35 cellular contexts compared by ENCODE assay signal in the genomic region with DNA sequence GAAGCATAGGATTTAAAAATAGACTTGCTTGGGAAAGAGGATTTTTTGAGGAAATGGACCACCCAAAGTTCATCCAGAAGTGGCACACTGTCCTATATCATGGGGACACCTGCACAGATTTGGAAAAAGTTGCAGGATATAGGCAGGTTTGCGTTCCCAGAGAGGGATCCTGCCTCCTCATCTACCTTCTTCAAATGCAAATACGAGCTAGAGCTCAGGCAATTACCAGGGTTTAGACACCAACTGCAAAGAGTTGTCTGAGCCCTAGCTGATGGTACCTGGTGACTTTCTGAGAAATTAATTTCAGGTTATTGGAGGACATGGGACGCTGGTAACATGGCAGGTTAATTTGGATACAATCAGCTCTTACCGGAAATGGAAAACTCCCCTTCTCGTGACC.
DNase-seq lines count a peak whose midpoint lies in the region; ATAC-seq and TF ChIP-seq lines count a peak whose summit lies in the region.
"Had no signal": no experiment of that assay in that cellular context is flagged by ENCODE, and none has a peak within 500 bp of the region (broad histone marks: within the 10 kb centered on the region; RNA-seq: fewer than 3 reads in every experiment).

No MANE protein-coding gene starts in this region.

- H3K4me3 Mint-ChIP-seq in GM23338 = no peak overlapping the region
- no peak overlapping the region for H3K4me3 Mint-ChIP-seq in WTC11
- no peak overlapping the region for H3K4me3 Mint-ChIP-seq in neural progenitor cell
- H3K4me3 Mint-ChIP-seq in nephron progenitor cell = no peak overlapping the region
- H3K4me3 Mint-ChIP-seq in activated T-helper 1 cell treated with anti-CD3 and anti-CD28 coated beads, Interleukin-12 subunit alpha, Interleukin-12 subunit beta, Interleukin-2, Interleukin-4 antibody, amounts not matched to agents 30 ng/mL and 10 ng/mL and 1 ng/mL, durations not matched to agents 14 hours and 24 hours and 36 hours = no peak overlapping the region
- H3K4me3 Mint-ChIP-seq: B cell; CD14-positive monocyte; CD4-positive, alpha-beta memory T cell; CD4-positive, alpha-beta T cell; CD4-positive, CD25-positive, alpha-beta regulatory T cell; CD8-positive, alpha-beta memory T cell; CD8-positive, alpha-beta T cell had no signal

- H3K4me3 ChIP-seq in GM23338 (no peak overlapping the region), PC-9 (no peak overlapping the region), neural progenitor cell (no peak overlapping the region)
- H3K4me3 ChIP-seq: A549; BLaER1; BLaER1 treated with 17β-estradiol and CSF1 and Interleukin-3, amounts not matched to agents 10 nM and 100 nM had no signal

- BruUV-seq in PC-9 (replicated peaks; lab: Mats Ljungman, UMichigan) = no TSS peak

- H3K9me3 Mint-ChIP-seq in GM23338 = no peaks in the 10 kb centered on the region
- no peaks in the 10 kb centered on the region for H3K9me3 Mint-ChIP-seq in WTC11
- no peaks in the 10 kb centered on the region for H3K9me3 Mint-ChIP-seq in neural progenitor cell
- no peaks in the 10 kb centered on the region for H3K9me3 Mint-ChIP-seq in nephron progenitor cell
- no peaks in the 10 kb centered on the region for H3K9me3 Mint-ChIP-seq in activated T-helper 1 cell treated with anti-CD3 and anti-CD28 coated beads, Interleukin-12 subunit alpha, Interleukin-12 subunit beta, Interleukin-2, Interleukin-4 antibody, amounts not matched to agents 30 ng/mL and 10 ng/mL and 1 ng/mL, durations not matched to agents 14 hours and 24 hours and 36 hours
- H3K9me3 Mint-ChIP-seq: CD14-positive monocyte; CD4-positive, alpha-beta memory T cell; CD4-positive, alpha-beta T cell; CD8-positive, alpha-beta memory T cell; CD8-positive, alpha-beta T cell had no signal

- H2AFZ ChIP-seq in GM23338 = no peak overlapping the region
- H2AFZ ChIP-seq in PC-9 = peak overlapping the region; percentile 26; the same call in 1 of the 2 replicates
- peak overlapping the region; percentile 60 for H2AFZ ChIP-seq in neural progenitor cell (replicated peaks)

- TF ChIP-seq CTCF in GM23338 (conservative IDR thresholded peaks at IDR 0.05; ENCODE audit: low read depth in 2 of 2) = no peak
- TF ChIP-seq CTCF in PC-9 (conservative IDR thresholded peaks at IDR 0.05) = no peak
- no peak for TF ChIP-seq CTCF in WTC11 (IDR thresholded peaks at IDR 0.05)
- TF ChIP-seq CTCF in neural progenitor cell (IDR thresholded peaks at IDR 0.05) = no peak
- no peak for TF ChIP-seq CTCF in GM10248 (IDR thresholded peaks at IDR 0.05; ENCODE audit: control extremely low read depth, extremely low read depth, low read depth, missing control alignments)
- TF ChIP-seq CTCF in nephron progenitor cell (IDR thresholded peaks at IDR 0.05) = no peak

- ATAC-seq in GM23338 (peak; percentile 66), WTC11 (peak; percentile 58)
- ATAC-seq: A549; CD8-positive, alpha-beta T cell had no signal

- 0 out of 2 replicates have a peak, but pooled peaks cover 4% of the 10 kb centered on the region for H4K20me1 ChIP-seq in GM23338 (replicated peaks; ENCODE audit: insufficient read depth)
- H4K20me1 ChIP-seq in PC-9 (ENCODE audit: insufficient read depth) = no peaks in the 10 kb centered on the region
- no peaks in the 10 kb centered on the region for H4K20me1 ChIP-seq in neural progenitor cell (ENCODE audit: low read depth)
- H4K20me1 ChIP-seq: BLaER1; BLaER1 treated with 17β-estradiol and CSF1 and Interleukin-3, amounts not matched to agents 10 nM and 100 nM had no signal

- H3K9me2 ChIP-seq in GM23338 (ENCODE audit: insufficient read depth) (no peaks in the 10 kb centered on the region), PC-9 (ENCODE audit: insufficient read depth) (no peaks in the 10 kb centered on the region)

- peaks cover 23% of the 10 kb centered on the region for H3K27me3 Mint-ChIP-seq in GM23338 (ENCODE audit: insufficient read depth, low read depth, poor library complexity)
- peaks cover 86% of the 10 kb centered on the region for H3K27me3 Mint-ChIP-seq in WTC11 (ENCODE audit: low read depth)
- H3K27me3 Mint-ChIP-seq in neural progenitor cell (ENCODE audit: insufficient read depth, low read depth) = no peaks in the 10 kb centered on the region
- H3K27me3 Mint-ChIP-seq in nephron progenitor cell (ENCODE audit: low read depth, poor library complexity) = no peaks in the 10 kb centered on the region
- H3K27me3 Mint-ChIP-seq in activated T-helper 1 cell treated with anti-CD3 and anti-CD28 coated beads, Interleukin-12 subunit alpha, Interleukin-12 subunit beta, Interleukin-2, Interleukin-4 antibody, amounts not matched to agents 30 ng/mL and 10 ng/mL and 1 ng/mL, durations not matched to agents 14 hours and 24 hours and 36 hours (ENCODE audit: insufficient read depth) = no peaks in the 10 kb centered on the region
- H3K27me3 Mint-ChIP-seq: B cell; CD4-positive, alpha-beta memory T cell; CD4-positive, alpha-beta T cell; CD4-positive, CD25-positive, alpha-beta regulatory T cell; CD8-positive, alpha-beta memory T cell had no signal

- H3K27ac ChIP-seq in GM23338 (ENCODE audit: low read depth) (no peak overlapping the region), PC-9 (no peak overlapping the region), neural progenitor cell (no peak overlapping the region)
- H3K27ac ChIP-seq: 22Rv1; A549; BLaER1; BLaER1 treated with 17β-estradiol and CSF1 and Interleukin-3, amounts not matched to agents 10 nM and 100 nM; C4-2B had no signal

- H3K27ac Mint-ChIP-seq in GM23338 = no peak overlapping the region
- no peak overlapping the region for H3K27ac Mint-ChIP-seq in WTC11
- no peak overlapping the region for H3K27ac Mint-ChIP-seq in neural progenitor cell
- H3K27ac Mint-ChIP-seq in nephron progenitor cell = no peak overlapping the region
- no peak overlapping the region for H3K27ac Mint-ChIP-seq in activated T-helper 1 cell treated with anti-CD3 and anti-CD28 coated beads, Interleukin-12 subunit alpha, Interleukin-12 subunit beta, Interleukin-2, Interleukin-4 antibody, amounts not matched to agents 30 ng/mL and 10 ng/mL and 1 ng/mL, durations not matched to agents 14 hours and 24 hours and 36 hours
- H3K27ac Mint-ChIP-seq: B cell; CD14-positive monocyte; CD4-positive, alpha-beta memory T cell; CD4-positive, alpha-beta T cell; CD4-positive, CD25-positive, alpha-beta regulatory T cell; CD8-positive, alpha-beta memory T cell; CD8-positive, alpha-beta T cell had no signal

- H3K27me3 ChIP-seq in GM23338 (ENCODE audit: insufficient read depth) (peaks cover 43% of the 10 kb centered on the region), PC-9 (ENCODE audit: insufficient read depth, low read depth) (no peaks in the 10 kb centered on the region), neural progenitor cell (no peaks in the 10 kb centered on the region)
- H3K27me3 ChIP-seq: BE2C; BLaER1; BLaER1 treated with 17β-estradiol and CSF1 and Interleukin-3, amounts not matched to agents 10 nM and 100 nM had no signal

- H3K4me1 ChIP-seq in GM23338 (ENCODE audit: insufficient read depth) (peaks cover 17% of the 10 kb centered on the region), PC-9 (replicated peaks; ENCODE audit: insufficient read depth) (no peaks in the 10 kb centered on the region), neural progenitor cell (peaks cover 4% of the 10 kb centered on the region)
- H3K4me1 ChIP-seq: A549; BE2C; BLaER1; BLaER1 treated with 17β-estradiol and CSF1 and Interleukin-3, amounts not matched to agents 10 nM and 100 nM; Caco-2 had no signal

- no peaks in the 10 kb centered on the region for H3K36me3 ChIP-seq in GM23338 (ENCODE audit: insufficient read depth)
- H3K36me3 ChIP-seq in PC-9 (ENCODE audit: low read depth) = no peaks in the 10 kb centered on the region
- no peaks in the 10 kb centered on the region for H3K36me3 ChIP-seq in neural progenitor cell
- H3K36me3 ChIP-seq: BE2C; BLaER1; BLaER1 treated with 17β-estradiol and CSF1 and Interleukin-3, amounts not matched to agents 10 nM and 100 nM had no signal

- CTCF ChIA-PET in PC-9 (lab: Charles Lee) (no interaction called here), WTC11 (lab: Charles Lee) (interaction anchor here (0.9 to 1.0 kb wide), 2 partner anchors 286 to 1226 kb away, joined by 3 read pairs; no protein-coding TSS in a partner anchor), GM10248 (lab: Yijun Ruan, JAX) (interaction anchor here (1.3 to 1.7 kb wide), 2 partner anchors 9 kb away, joined by 3 to 7 read pairs; no protein-coding TSS in a partner anchor)

- H3K36me3 Mint-ChIP-seq in GM23338 (ENCODE audit: low read depth) (no peaks in the 10 kb centered on the region), WTC11 (no peaks in the 10 kb centered on the region), neural progenitor cell (no peaks in the 10 kb centered on the region), nephron progenitor cell (ENCODE audit: low read depth) (no peaks in the 10 kb centered on the region)
- no peaks in the 10 kb centered on the region for H3K36me3 Mint-ChIP-seq in activated T-helper 1 cell treated with anti-CD3 and anti-CD28 coated beads, Interleukin-12 subunit alpha, Interleukin-12 subunit beta, Interleukin-2, Interleukin-4 antibody, amounts not matched to agents 30 ng/mL and 10 ng/mL and 1 ng/mL, durations not matched to agents 14 hours and 24 hours and 36 hours (ENCODE audit: low read depth)
- H3K36me3 Mint-ChIP-seq: CD14-positive monocyte; CD4-positive, alpha-beta memory T cell; CD4-positive, CD25-positive, alpha-beta regulatory T cell; CD8-positive, alpha-beta memory T cell; CD8-positive, alpha-beta T cell had no signal

- no peak overlapping the region for H3K9ac ChIP-seq in neural progenitor cell
- H3K9ac ChIP-seq: BLaER1; BLaER1 treated with 17β-estradiol and CSF1 and Interleukin-3, amounts not matched to agents 10 nM and 100 nM had no signal

- H3K79me2 ChIP-seq in GM23338 (replicated peaks; ENCODE audit: insufficient read depth) = no peaks in the 10 kb centered on the region
- no peaks in the 10 kb centered on the region for H3K79me2 ChIP-seq in PC-9 (ENCODE audit: low read depth)
- no peaks in the 10 kb centered on the region for H3K79me2 ChIP-seq in neural progenitor cell (ENCODE audit: low read depth)

- intact Hi-C loops in PC-9 (cut with micrococcal nuclease; ENCODE audit: unreplicated experiment) = loop anchor here (10.0 kb wide), 1 partner anchor 1054 kb away; no protein-coding TSS in a partner anchor
- intact Hi-C loops in activated T-helper 1 cell treated with anti-CD3 and anti-CD28 coated beads, Interleukin-12 subunit alpha, Interleukin-12 subunit beta, Interleukin-2, Interleukin-4 antibody, amounts not matched to agents 30 ng/mL and 10 ng/mL and 1 ng/mL, durations not matched to agents 14 hours and 24 hours and 36 hours (cut with micrococcal nuclease) = loop anchor here (10.0 kb wide), 1 partner anchor 596 kb away; no protein-coding TSS in a partner anchor

- peaks cover 32% of the 10 kb centered on the region for H3K4me1 Mint-ChIP-seq in GM23338
- peaks cover 25% of the 10 kb centered on the region for H3K4me1 Mint-ChIP-seq in WTC11
- H3K4me1 Mint-ChIP-seq in neural progenitor cell = no peaks in the 10 kb centered on the region
- peaks cover under 1% of the 10 kb centered on the region for H3K4me1 Mint-ChIP-seq in nephron progenitor cell
- H3K4me1 Mint-ChIP-seq in activated T-helper 1 cell treated with anti-CD3 and anti-CD28 coated beads, Interleukin-12 subunit alpha, Interleukin-12 subunit beta, Interleukin-2, Interleukin-4 antibody, amounts not matched to agents 30 ng/mL and 10 ng/mL and 1 ng/mL, durations not matched to agents 14 hours and 24 hours and 36 hours (ENCODE audit: low read depth) = no peaks in the 10 kb centered on the region
- H3K4me1 Mint-ChIP-seq: B cell; CD14-positive monocyte; CD4-positive, alpha-beta memory T cell; CD4-positive, CD25-positive, alpha-beta regulatory T cell had no signal

- DNase-seq in GM23338 (ENCODE audit: low spot score) (peak; percentile 14), PC-9 (no peak), WTC11 (ENCODE audit: low spot score) (no peak), neural progenitor cell (ENCODE audit: low spot score) (no peak), GM10248 (ENCODE audit: extremely low spot score) (no peak), nephron progenitor cell (no peak), NCI-H1417 (lab: John Stamatoyannopoulos, UW) (no peak)
- no peak for DNase-seq in activated T-helper 1 cell treated with anti-CD3 and anti-CD28 coated beads, Interleukin-12 subunit alpha, Interleukin-12 subunit beta, Interleukin-2, Interleukin-4 antibody, amounts not matched to agents 30 ng/mL and 10 ng/mL and 1 ng/mL, durations not matched to agents 14 hours and 24 hours and 36 hours (ENCODE audit: low spot score)
- DNase-seq: 8988T; ACHN; AML-193; BE2C; C1 segment of cervical spinal cord; Caco-2; Calu3; CD4-positive, alpha-beta memory T cell; CD4-positive, alpha-beta T cell; CD4-positive, CD25-positive, alpha-beta regulatory T cell; CD8-positive, alpha-beta memory T cell; CD8-positive, alpha-beta T cell; COR-L47; DMS 273 treated with DMSO at 0.1 percent for 48 hours; DMS153; DMS53; DMS79; DMS79 treated with DMSO at 0.1 percent for 48 hours; DND-41; EL had no signal

- POLR2A ChIA-PET in PC-9 (lab: Charles Lee; ENCODE audit: unreplicated experiment) (no interaction called here), WTC11 (lab: Charles Lee) (no interaction called here), GM10248 (lab: Yijun Ruan, JAX) (no interaction called here)

- H3F3A ChIP-seq in GM23338 (replicated peaks; ENCODE audit: low read depth) = no peaks in the 10 kb centered on the region
- no peaks in the 10 kb centered on the region for H3F3A ChIP-seq in PC-9 (ENCODE audit: insufficient read depth, low read depth)
- no peaks in the 10 kb centered on the region for H3F3A ChIP-seq in neural progenitor cell (ENCODE audit: low read depth)

- peak overlapping the region; percentile 53; the same call in 1 of the 2 replicates for H3K4me2 ChIP-seq in GM23338
- no peak overlapping the region for H3K4me2 ChIP-seq in PC-9
- H3K4me2 ChIP-seq in neural progenitor cell = no peak overlapping the region
- H3K4me2 ChIP-seq: A549; BLaER1; BLaER1 treated with 17β-estradiol and CSF1 and Interleukin-3, amounts not matched to agents 10 nM and 100 nM had no signal

- H3K9me3 ChIP-seq in PC-9 (ENCODE audit: insufficient read depth, low read depth) = no peaks in the 10 kb centered on the region; the same call in 1 of the 2 replicates
- no peaks in the 10 kb centered on the region for H3K9me3 ChIP-seq in neural progenitor cell (ENCODE audit: low read depth)
- H3K9me3 ChIP-seq: A549; BE2C; BLaER1; BLaER1 treated with 17β-estradiol and CSF1 and Interleukin-3, amounts not matched to agents 10 nM and 100 nM; Caco-2 had no signal
